In the genomic region with DNA sequence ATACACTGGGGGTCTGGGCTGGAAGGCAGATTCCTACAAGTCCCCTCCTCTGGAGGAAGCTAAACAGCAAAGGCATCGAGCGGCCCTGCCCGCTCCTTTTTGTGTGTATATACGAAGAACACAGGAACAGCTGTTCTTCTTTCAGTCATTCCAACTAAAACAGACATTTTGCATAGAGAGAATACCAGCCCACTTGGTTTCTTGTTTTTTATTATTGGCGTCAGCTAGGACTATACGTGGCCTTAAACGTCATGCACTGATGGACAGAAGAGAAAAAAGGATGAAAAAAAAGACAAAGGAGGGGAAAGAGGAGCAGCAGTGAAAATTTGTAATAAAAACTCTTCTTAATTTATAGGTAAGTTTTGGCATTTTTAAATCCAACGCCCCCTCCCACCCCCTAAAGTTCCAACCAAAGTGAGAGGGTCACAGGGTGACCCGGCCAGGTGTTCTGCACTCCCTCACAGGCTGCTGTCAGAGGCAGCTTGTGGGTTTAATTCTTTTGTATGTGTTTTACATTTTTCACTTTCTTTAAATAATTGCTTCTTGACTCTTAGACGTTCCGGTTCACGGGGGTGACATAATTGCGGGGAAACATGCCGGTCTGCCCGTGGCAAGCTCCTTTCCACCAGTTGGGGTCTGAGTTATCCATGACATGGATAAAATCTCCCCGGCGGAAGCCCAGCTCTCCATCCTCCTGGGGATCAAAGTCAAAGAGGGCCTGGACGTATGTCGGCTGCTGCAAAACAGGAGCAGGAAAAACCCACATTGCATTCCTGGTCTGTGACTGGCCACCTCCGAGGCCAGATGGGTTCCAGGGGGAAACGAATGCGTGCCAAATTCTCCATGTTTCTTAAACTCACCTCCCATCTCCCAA, we compare ENCODE assay signal across 9 cellular contexts. TPM values are rescaled to one million over a fixed set of nuclear protein-coding genes. Genes with fewer than 3 reads are reported as not detected.
DNase-seq lines count a peak whose midpoint lies in the region; ATAC-seq and TF ChIP-seq lines count a peak whose summit lies in the region.
"Had no signal": no experiment of that assay in that cellular context is flagged by ENCODE, and none has a peak within 500 bp of the region (broad histone marks: within the 10 kb centered on the region; RNA-seq: fewer than 3 reads in every experiment).

No MANE protein-coding gene starts in this region.

- TSS peak; percentile 59 for BruUV-seq in Calu3 (replicated peaks; lab: Mats Ljungman, UMichigan)

- H3K27me3 Mint-ChIP-seq in Calu3 (ENCODE audit: unreplicated experiment): no peaks in the 10 kb centered on the region
- no peaks in the 10 kb centered on the region for H3K27me3 Mint-ChIP-seq in chondrocyte (ENCODE audit: low read depth)

- H3K27ac ChIP-seq in lower lobe of right lung (no peak overlapping the region), tibial nerve (peak overlapping the region in 1 of 4 donors; percentile 22), left ventricle myocardium inferior (replicated peaks) (no peak overlapping the region), psoas muscle (no peak overlapping the region)

- TF ChIP-seq CTCF in Calu3 (IDR thresholded peaks at IDR 0.05; ENCODE audit: unreplicated experiment) (no peak), chondrocyte (IDR thresholded peaks at IDR 0.05) (no peak), lower lobe of right lung (IDR thresholded peaks at IDR 0.05) (no peak), tibial nerve (IDR thresholded peaks at IDR 0.05) (no peak), left ventricle myocardium inferior (IDR thresholded peaks at IDR 0.05; ENCODE audit: borderline replicate concordance) (no peak), psoas muscle (IDR thresholded peaks at IDR 0.05) (no peak)

- no peaks in the 10 kb centered on the region for H3K9me3 Mint-ChIP-seq in Calu3 (ENCODE audit: low read depth, unreplicated experiment)
- no peaks in the 10 kb centered on the region for H3K9me3 Mint-ChIP-seq in chondrocyte (ENCODE audit: low read depth)

- peak; percentile 47 for ATAC-seq in GM19328 (IDR thresholded peaks at IDR 0.05; ENCODE audit: unreplicated experiment)
- peak; percentile 51 for ATAC-seq in HG03135 (IDR thresholded peaks at IDR 0.05; ENCODE audit: unreplicated experiment)
- ATAC-seq in lower lobe of right lung: no peak
- no peak for ATAC-seq in psoas muscle

- TF ChIP-seq POLR2A in tibial nerve (IDR thresholded peaks at IDR 0.05): no peak

- H3K27me3 ChIP-seq in lower lobe of right lung (ENCODE audit: low read depth) (no peaks in the 10 kb centered on the region), tibial nerve (no peaks in the 10 kb centered on the region), left ventricle myocardium inferior (ENCODE audit: low read depth) (no peaks in the 10 kb centered on the region), psoas muscle (ENCODE audit: insufficient read depth in 3 of 3, low read length in 2 of 3) (no peaks in the 10 kb centered on the region)

- no peak for DNase-seq in Calu3
- DNase-seq in chondrocyte (ENCODE audit: low spot score): no peak
- DNase-seq in lower lobe of right lung: no peak
- no peak for DNase-seq in tibial nerve (ENCODE audit: low spot score in 2 of 2)
- DNase-seq in left ventricle myocardium inferior: no peak
- no peak for DNase-seq in psoas muscle
- DNase-seq: COR-L47 had no signal

- H3K36me3 ChIP-seq in lower lobe of right lung: peaks cover 67% of the 10 kb centered on the region
- peaks cover 0 to 44% (median 12%) of the 10 kb centered on the region in 3 donors for H3K36me3 ChIP-seq in tibial nerve
- peaks cover 40% of the 10 kb centered on the region for H3K36me3 ChIP-seq in left ventricle myocardium inferior
- peaks cover 0 to 48% of the 10 kb centered on the region in 2 donors for H3K36me3 ChIP-seq in psoas muscle (ENCODE audit: insufficient read depth in 1 of 2, low read depth in 1 of 2)

- H3K4me3 ChIP-seq in lower lobe of right lung (no peak overlapping the region), tibial nerve (no peak overlapping the region), left ventricle myocardium inferior (no peak overlapping the region), psoas muscle (no peak overlapping the region)

- no peak for TF ChIP-seq EP300 in tibial nerve (IDR thresholded peaks at IDR 0.05)

- intact Hi-C loops in Calu3 (cut with micrococcal nuclease; ENCODE audit: unreplicated experiment): no loop called here
- intact Hi-C loops in lower lobe of right lung (cut with DNase I): loop anchor here (10.0 kb wide), 1 partner anchor 85 kb away; a partner anchor contains a TSS
- intact Hi-C loops in left ventricle myocardium inferior (cut with micrococcal nuclease): loop anchor here (5.0 kb wide), 1 partner anchor 82 kb away; no protein-coding TSS in a partner anchor
- intact Hi-C loops in psoas muscle (cut with DNase I): loop anchor here in 1 of 2 donors (1.0 to 5.0 kb wide), 2 partner anchors 84 to 197 kb away; a partner anchor contains a TSS

- peaks cover 34% of the 10 kb centered on the region for H3K4me1 ChIP-seq in lower lobe of right lung
- H3K4me1 ChIP-seq in tibial nerve: peaks cover 0 to 19% (median 9%) of the 10 kb centered on the region in 4 donors
- H3K4me1 ChIP-seq in left ventricle myocardium inferior: peaks cover 12% of the 10 kb centered on the region
- H3K4me1 ChIP-seq in psoas muscle: no peaks in the 10 kb centered on the region

- H3K27ac Mint-ChIP-seq in Calu3 (ENCODE audit: unreplicated experiment) (no peak overlapping the region), chondrocyte (ENCODE audit: unreplicated experiment) (peak overlapping the region; percentile 10)

- CTCF ChIA-PET in Calu3 (lab: Charles Lee): interaction anchor here (0.6 kb wide), 1 partner anchor 417 kb away, joined by 5 read pairs; no protein-coding TSS in a partner anchor

- no peaks in the 10 kb centered on the region for H3K4me1 Mint-ChIP-seq in Calu3 (ENCODE audit: low read depth, unreplicated experiment)
- no peaks in the 10 kb centered on the region for H3K4me1 Mint-ChIP-seq in chondrocyte (ENCODE audit: low read depth)

- H3K9me3 ChIP-seq in lower lobe of right lung (no peaks in the 10 kb centered on the region), tibial nerve (no peaks in the 10 kb centered on the region), left ventricle myocardium inferior (replicated peaks) (no peaks in the 10 kb centered on the region), psoas muscle (no peaks in the 10 kb centered on the region)

- 78 to 83% methylated on average over 22 of the region's 22 CpGs for WGBS in tibial nerve, 2 donors
- WGBS in psoas muscle, 3 donors: 78 to 82% (median 80%) methylated on average over 22 of the region's 22 CpGs

- H3K4me3 Mint-ChIP-seq in Calu3 (ENCODE audit: low read depth, unreplicated experiment): no peak overlapping the region
- no peak overlapping the region for H3K4me3 Mint-ChIP-seq in chondrocyte (ENCODE audit: unreplicated experiment)

- H3K36me3 Mint-ChIP-seq in Calu3 (ENCODE audit: insufficient read depth, unreplicated experiment) (peaks cover 48% of the 10 kb centered on the region), chondrocyte (ENCODE audit: low read depth) (peaks cover 6% of the 10 kb centered on the region)

RNA-seq across cellular contexts. Expression of a gene that starts 30.8 kb away (rescaled TPM):
- total RNA-seq in Calu3 (2022) (26.7 and 26.8 TPM in 2 replicates), chondrocyte (6.7 to 11.7 TPM (median 11.3 TPM) in 3 replicates), lower lobe of right lung (41.5 TPM), tibial nerve (10 to 100 TPM; 16.7 to 23.1 (median 20.1) TPM), left ventricle myocardium inferior (16.0 TPM), psoas muscle (10 to 100 TPM; 11.3 to 41.7 (median 16.0) TPM)
- polyA plus RNA-seq in psoas muscle: 10 to 100 TPM; 24.9 to 52.7 (median 34.5) TPM

RNA-seq across cellular contexts. Expression of a gene that starts 49.0 kb away (rescaled TPM):
- 25.7 and 29.5 TPM in 2 replicates for total RNA-seq in Calu3 (2022)
- total RNA-seq in chondrocyte: 19.0 to 21.6 TPM (median 20.4 TPM) in 3 replicates
- 32.1 TPM for total RNA-seq in lower lobe of right lung
- total RNA-seq in tibial nerve: 10 to 100 TPM; 18.4 to 53.1 (median 41.0) TPM
- total RNA-seq in left ventricle myocardium inferior: 11.9 TPM
- 10 to 100 TPM; 19.2 to 45.8 (median 37.6) TPM for total RNA-seq in psoas muscle
- polyA plus RNA-seq in psoas muscle: 10 to 100 TPM; 27.9 to 44.8 (median 32.2) TPM

RNA-seq across cellular contexts. Expression of a gene that starts 58.4 kb away (rescaled TPM):
- 62.0 and 69.7 TPM in 2 replicates for total RNA-seq in Calu3 (2022)
- total RNA-seq in chondrocyte: 38.2 to 49.5 TPM (median 41.1 TPM) in 3 replicates
- total RNA-seq in lower lobe of right lung: 38.3 TPM
- 10 to 100 TPM; 31.2 to 36.6 (median 33.6) TPM for total RNA-seq in tibial nerve
- total RNA-seq in left ventricle myocardium inferior: 115 TPM
- 100 to 1,000 TPM; 105 to 161 (median 131) TPM for total RNA-seq in psoas muscle
- polyA plus RNA-seq in psoas muscle: 100 to 1,000 TPM in 2 of 3 donors, 10 to 100 TPM in 1; 98.2 to 165 (median 122) TPM

RNA-seq across cellular contexts. Expression of a gene that starts 58.6 kb away (rescaled TPM):
- total RNA-seq in Calu3 (2022): 63.1 and 64.4 TPM in 2 replicates
- total RNA-seq in chondrocyte: 26.9 to 30.3 TPM (median 28.4 TPM) in 3 replicates
- total RNA-seq in lower lobe of right lung: 68.6 TPM
- 10 to 100 TPM; 45.5 to 66.0 (median 56.6) TPM for total RNA-seq in tibial nerve
- total RNA-seq in left ventricle myocardium inferior: 18.8 TPM
- total RNA-seq in psoas muscle: 10 to 100 TPM; 21.3 to 40.6 (median 30.2) TPM
- 10 to 100 TPM; 13.8 to 37.4 (median 27.3) TPM for polyA plus RNA-seq in psoas muscle

Comparison
In these comparisons a context has a peak if more than half of its experiments do, and no peak if none do; other contexts are left out.
1. ATAC-seq: peak in GM19328 (single experiment) and HG03135 (single experiment); none in lower lobe of right lung (0 of 2) and psoas muscle (0 of 4).